In the genomic region with DNA sequence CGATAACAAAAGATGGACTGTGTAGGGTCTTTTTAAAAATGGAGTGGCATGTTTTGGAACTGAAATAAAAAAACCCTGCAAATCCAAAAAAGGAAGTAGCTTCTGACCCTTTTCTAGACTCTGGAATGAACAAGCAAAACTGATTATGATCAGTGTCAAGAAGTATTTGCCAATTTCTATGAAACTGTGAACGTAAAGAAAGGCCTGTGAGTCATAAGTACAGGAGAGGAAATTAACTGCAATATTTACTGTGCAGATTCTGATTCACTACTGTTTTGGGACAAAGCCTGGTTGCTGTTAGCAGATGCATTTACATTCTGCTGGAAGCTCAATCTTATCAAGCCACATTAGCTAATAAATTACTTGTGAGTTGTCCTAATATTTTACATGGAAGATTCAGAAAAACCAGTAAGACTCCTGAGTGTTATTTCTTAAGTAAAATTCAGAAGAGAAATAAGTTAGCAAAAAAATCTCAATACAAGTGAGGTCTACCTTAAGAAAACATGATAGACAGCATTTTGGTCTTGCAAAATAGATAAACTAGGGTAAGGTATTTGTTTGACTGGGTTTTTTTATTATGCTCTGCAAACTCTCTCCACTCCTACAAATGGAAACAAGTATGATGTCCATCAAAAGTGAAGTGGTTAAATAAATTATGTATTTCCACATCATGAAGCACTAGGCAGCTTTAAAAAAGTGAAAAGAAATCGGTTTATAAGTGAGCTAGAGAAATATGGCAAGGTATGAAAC, we compare ENCODE assay signal across 8 cellular contexts.
A peak's percentile ranks its signal among the peaks of the same experiment; 100 is the strongest.
DNase-seq lines count a peak whose midpoint lies in the region; ATAC-seq, FAIRE-seq and TF ChIP-seq lines count a peak whose summit lies in the region.

No MANE protein-coding gene starts in this region.

- ATAC-seq in GM18498 (IDR thresholded peaks at IDR 0.05; ENCODE audit: unreplicated experiment) (peak; percentile 84), HG02623 (IDR thresholded peaks at IDR 0.05; ENCODE audit: unreplicated experiment) (peak; percentile 52)

- FAIRE-seq in RCC 7860 (lab: Jason Lieb, UNC): peak; percentile 91

- peak; percentile 83 for DNase-seq in RCC 7860 (ENCODE audit: low spot score)
- DNase-seq in esophagus squamous epithelium (lab: John Stamatoyannopoulos, UW): no peak
- no peak for DNase-seq in NCI-H748 treated with DMSO at 0.1 percent for 48 hours (lab: John Stamatoyannopoulos, UW)
- no peak for DNase-seq in HuH-7 (ENCODE audit: low spot score)
- DNase-seq in activated CD4-positive, CD25-positive, alpha-beta regulatory T cell (lab: John Stamatoyannopoulos, UW): no peak
- DNase-seq in ecto neural progenitor cell (ENCODE audit: low spot score): no peak

- intact Hi-C loops in esophagus squamous epithelium (cut with DNase I): no loop called here

- TF ChIP-seq POLR2A in esophagus squamous epithelium (IDR thresholded peaks at IDR 0.05): no peak

- H3K27me3 ChIP-seq in esophagus squamous epithelium: no peaks in the 10 kb centered on the region

- no peaks in the 10 kb centered on the region for H3K9me3 ChIP-seq in esophagus squamous epithelium

- H3K27ac ChIP-seq in esophagus squamous epithelium: peak overlapping the region; percentile 1 to 72 (median 46)

- H3K4me3 ChIP-seq in esophagus squamous epithelium: no peak overlapping the region

- 39 to 44% methylated on average over 3 of the region's 3 CpGs for WGBS in esophagus squamous epithelium, 2 donors

- peaks cover 11 to 72% (median 13%) of the 10 kb centered on the region in 3 donors for H3K4me1 ChIP-seq in esophagus squamous epithelium

- peaks cover 0 to 28% (median 0%) of the 10 kb centered on the region in 3 donors for H3K36me3 ChIP-seq in esophagus squamous epithelium

- no peak for TF ChIP-seq CTCF in esophagus squamous epithelium (IDR thresholded peaks at IDR 0.05)
